In genomic region chr12:103626498-103626897, GRCh38 we compare ENCODE assay signal across 8 cellular contexts.
DNase-seq lines count a peak whose midpoint lies in the region; ATAC-seq and TF ChIP-seq lines count a peak whose summit lies in the region.

No MANE protein-coding gene starts in this region.

- ATAC-seq in GM18868 (IDR thresholded peaks at IDR 0.05; ENCODE audit: unreplicated experiment), result no peak
- no peak for ATAC-seq in HG03025 (IDR thresholded peaks at IDR 0.05; ENCODE audit: low FRiP score, unreplicated experiment)
- ATAC-seq in GM21825 (IDR thresholded peaks at IDR 0.05; ENCODE audit: unreplicated experiment), result no peak
- ATAC-seq in GM21717 (IDR thresholded peaks at IDR 0.05; ENCODE audit: unreplicated experiment), result no peak

- no peak overlapping the region for H3K4me3 ChIP-seq in retinal pigment epithelial cell (ENCODE audit: low read length)

- peak; percentile 34 for TF ChIP-seq CTCF in retinal pigment epithelial cell (conservative IDR thresholded peaks at IDR 0.05; ENCODE audit: low read depth, low read length)

- DNase-seq in GM03348 (ENCODE audit: low spot score) (peak; percentile 37), NCI-H774 (lab: John Stamatoyannopoulos, UW) (peak; percentile 83), foreskin melanocyte (peak; percentile 40), retinal pigment epithelial cell (ENCODE audit: low read depth) (peak; percentile 27)

Comparison
In these comparisons a context has a peak if more than half of its experiments do, and no peak if none do; other contexts are left out.
1. DNase-seq: peak in every context shown above with its lines; median percentile 83 in NCI-H774; 40 in foreskin melanocyte; 37 in GM03348; 27 in retinal pigment epithelial cell.